Comparison of ENCODE assay signal across 18 cellular contexts in the genomic region with DNA sequence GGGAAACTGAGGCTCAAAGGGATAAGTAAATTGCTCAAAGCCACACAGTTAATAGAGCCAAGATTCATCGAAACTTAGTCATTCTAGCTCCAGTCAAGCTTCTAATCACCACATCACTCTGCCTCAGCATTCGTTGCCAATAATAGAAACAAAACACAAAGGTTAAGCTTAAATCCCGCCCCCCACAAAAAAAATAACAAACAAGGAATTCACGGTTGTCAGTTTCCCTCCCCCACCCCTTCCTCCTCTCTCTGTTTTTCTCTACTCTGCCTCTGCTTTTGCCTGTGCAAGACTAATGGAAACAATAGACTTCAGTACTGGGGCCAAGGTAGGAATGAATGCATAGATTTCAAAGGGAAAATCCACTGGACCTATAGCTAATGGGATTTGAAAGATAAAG.
DNase-seq lines count a peak whose midpoint lies in the region; ATAC-seq, FAIRE-seq and TF ChIP-seq lines count a peak whose summit lies in the region.
"Had no signal": no experiment of that assay in that cellular context is flagged by ENCODE, and none has a peak within 500 bp of the region (broad histone marks: within the 10 kb centered on the region; RNA-seq: fewer than 3 reads in every experiment).

No MANE protein-coding gene starts in this region.

- TF ChIP-seq CTCF in PC-3 (conservative IDR thresholded peaks at IDR 0.05; ENCODE audit: low read depth, low read length) = no peak
- TF ChIP-seq CTCF in endothelial cell of umbilical vein (IDR thresholded peaks at IDR 0.05; ENCODE audit: extremely low read depth in 1 of 2, insufficient read depth in 1 of 2, low read depth in 1 of 2, low read length in 2 of 2) = no peak

- H3K79me2 ChIP-seq in PC-3 (ENCODE audit: low read length) (no peaks in the 10 kb centered on the region), endothelial cell of umbilical vein (ENCODE audit: control insufficient read depth, insufficient read depth, low read length) (no peaks in the 10 kb centered on the region), trophoblast cell (ENCODE audit: control insufficient read depth, insufficient read depth, low read length, poor library complexity) (no peaks in the 10 kb centered on the region)

- H3K9me3 ChIP-seq in PC-3 (ENCODE audit: low read length) (no peaks in the 10 kb centered on the region), endothelial cell of umbilical vein (replicated peaks; ENCODE audit: control insufficient read depth, insufficient read depth, low read length) (no peaks in the 10 kb centered on the region), trophoblast cell (ENCODE audit: insufficient read depth, low read depth, low read length) (no peaks in the 10 kb centered on the region)
- H3K9me3 ChIP-seq: ovary had no signal

- dilution Hi-C loops in endothelial cell of umbilical vein (cut with MboI; ENCODE audit: extremely low pct_ligation_motif_present, low sequenced_read_pairs) = no loop called here

- H4K20me1 ChIP-seq in PC-3 (ENCODE audit: low read length) (no peaks in the 10 kb centered on the region), endothelial cell of umbilical vein (replicated peaks; ENCODE audit: control insufficient read depth, extremely low read depth, insufficient read depth, low read length) (no peaks in the 10 kb centered on the region)

- H3K9ac ChIP-seq in PC-3 (ENCODE audit: low read length) (no peak overlapping the region), endothelial cell of umbilical vein (replicated peaks; ENCODE audit: extremely low read depth, insufficient read depth, low read length) (no peak overlapping the region), trophoblast cell (ENCODE audit: low read length) (no peak overlapping the region)

- no peak overlapping the region for H3K4ac ChIP-seq in trophoblast cell (ENCODE audit: low read depth, low read length)

- H3K18ac ChIP-seq in trophoblast cell (ENCODE audit: low read length) = no peak overlapping the region

- H3K27ac ChIP-seq in PC-3 (ENCODE audit: low read length) = peak overlapping the region; percentile 42
- no peak overlapping the region for H3K27ac ChIP-seq in endothelial cell of umbilical vein (ENCODE audit: insufficient read depth, low read depth, low read length)
- H3K27ac ChIP-seq in trophoblast cell (ENCODE audit: low read depth, low read length) = peak overlapping the region; percentile 84
- H3K27ac ChIP-seq: ovary, SK-N-MC had no signal

- H4K8ac ChIP-seq in trophoblast cell (ENCODE audit: low read depth, low read length) = no peak overlapping the region

- H3K23ac ChIP-seq in trophoblast cell (ENCODE audit: low read length) = no peak overlapping the region

- H3K9me1 ChIP-seq in endothelial cell of umbilical vein (replicated peaks; ENCODE audit: control insufficient read depth, extremely low read depth, insufficient read depth, low read length) = no peaks in the 10 kb centered on the region

- no peak overlapping the region for H2BK120ac ChIP-seq in trophoblast cell (ENCODE audit: insufficient read depth, low read length, poor library complexity)

- peaks cover 12% of the 10 kb centered on the region for H3K79me1 ChIP-seq in trophoblast cell (ENCODE audit: low read length)

- no peaks in the 10 kb centered on the region for H3F3A ChIP-seq in PC-3 (ENCODE audit: low read length, unreplicated experiment)

- BruUV-seq in PC-3 (replicated peaks; lab: Mats Ljungman, UMichigan) (no TSS peak), endothelial cell of umbilical vein (replicated peaks; lab: Mats Ljungman, UMichigan) (no TSS peak)

- H2BK5ac ChIP-seq in trophoblast cell (ENCODE audit: low read depth, low read length, poor library complexity) = no peak overlapping the region

- intact Hi-C loops in PC-3 (cut with micrococcal nuclease) (no loop called here), endothelial cell of umbilical vein (cut with micrococcal nuclease) (no loop called here)

- no peak overlapping the region for H3K14ac ChIP-seq in trophoblast cell (ENCODE audit: low read length)

- no peak overlapping the region for H2AK5ac ChIP-seq in trophoblast cell (ENCODE audit: low read length)

- H4K91ac ChIP-seq in trophoblast cell (ENCODE audit: low read depth, low read length) = no peak overlapping the region

- H2AFZ ChIP-seq in PC-3 (ENCODE audit: low read length) = no peak overlapping the region
- H2AFZ ChIP-seq in endothelial cell of umbilical vein (ENCODE audit: low read depth, low read length) = no peak overlapping the region
- no peak overlapping the region for H2AFZ ChIP-seq in trophoblast cell (ENCODE audit: insufficient read depth, low read length, poor library complexity)

- peak overlapping the region; percentile 39 for H3K4me2 ChIP-seq in PC-3 (ENCODE audit: low read length)
- no peak overlapping the region for H3K4me2 ChIP-seq in endothelial cell of umbilical vein (ENCODE audit: insufficient read depth, low read length)
- no peak overlapping the region for H3K4me2 ChIP-seq in trophoblast cell (ENCODE audit: low read length)

- CTCF ChIA-PET in PC-3 (lab: Charles Lee) = no interaction called here
- CTCF ChIA-PET in endothelial cell of umbilical vein (lab: Charles Lee) = interaction anchor here (0.5 kb wide), 1 partner anchor 274 kb away, joined by 3 read pairs; no protein-coding TSS in a partner anchor

- no peak for FAIRE-seq in endothelial cell of umbilical vein (lab: Jason Lieb, UNC)
- FAIRE-seq: endometrium, GM12878, TTC549 had no signal

- H3K9me2 ChIP-seq in PC-3 (replicated peaks; ENCODE audit: low read length) = no peaks in the 10 kb centered on the region

- ATAC-seq in PC-3 = no peak
- ATAC-seq in GM18870 (IDR thresholded peaks at IDR 0.05; ENCODE audit: unreplicated experiment) = no peak
- no peak for ATAC-seq in GM21381 (IDR thresholded peaks at IDR 0.05; ENCODE audit: unreplicated experiment)
- ATAC-seq: activated CD8-positive, alpha-beta T cell treated with anti-CD3 and anti-CD28 coated beads, Interleukin-2, amount 10 ng/mL, durations not matched to agents 7 days and 5 days; GM12878; stimulated activated naive B cell treated with anti-CD40 and anti-IgM and Interleukin-4, amounts not matched to agents 10 μg/mL and 1 μg/mL and 100 μg/mL, for 72 hours had no signal

- DNase-seq in NCI-H2029 (lab: John Stamatoyannopoulos, UW) (peak; percentile 51), NCI-H2029 treated with DMSO at 0.1 percent for 48 hours (lab: John Stamatoyannopoulos, UW) (no peak), PC-3 (peak; percentile 44), endothelial cell of umbilical vein (ENCODE audit: low read depth, low spot score) (peak; percentile 26), trophoblast cell (peak in 1 of 2 donors; percentile 5), NCI-H2081 (lab: John Stamatoyannopoulos, UW) (no peak)
- DNase-seq: 8988T; activated CD8-positive, alpha-beta T cell treated with anti-CD3 and anti-CD28 coated beads, Interleukin-2, amount 10 ng/mL, durations not matched to agents 7 days and 5 days; C1 segment of cervical spinal cord; NCI-H1048; ovary; stimulated activated naive B cell treated with anti-CD40 and anti-IgM and Interleukin-4, amounts not matched to agents 10 μg/mL and 1 μg/mL and 100 μg/mL, for 72 hours had no signal

- no peak overlapping the region for H4K12ac ChIP-seq in trophoblast cell (ENCODE audit: low read depth, low read length)

- H2BK12ac ChIP-seq in trophoblast cell (ENCODE audit: low read length) = no peak overlapping the region

- H3K4me3 ChIP-seq in PC-3 (ENCODE audit: low read length) (no peak overlapping the region), endothelial cell of umbilical vein (replicated peaks in 1 of 3; ENCODE audit: insufficient read depth in 1 of 3, low read depth in 1 of 3, low read length in 3 of 3) (no peak overlapping the region), trophoblast cell (ENCODE audit: low read depth, low read length) (no peak overlapping the region)
- H3K4me3 ChIP-seq: GM12878, ovary, SK-N-MC had no signal

- no CpG with 5 or more reads among the region's 4 CpGs for WGBS in trophoblast cell (ENCODE audit: extremely low coverage, insufficient coverage, insufficient read length)

- no peak for TF ChIP-seq POLR2A in endothelial cell of umbilical vein (IDR thresholded peaks at IDR 0.05; ENCODE audit: low read depth, low read length)

- H3K4me1 ChIP-seq in PC-3 (ENCODE audit: insufficient read depth, low read length) (peaks cover 6% of the 10 kb centered on the region), endothelial cell of umbilical vein (ENCODE audit: control insufficient read depth, extremely low read depth, insufficient read depth, low read length) (no peaks in the 10 kb centered on the region), trophoblast cell (ENCODE audit: control insufficient read depth in 1 of 2, insufficient read depth in 2 of 2, low read length in 2 of 2) (peaks cover 6 to 9% of the 10 kb centered on the region in 2 experiments)

- no peaks in the 10 kb centered on the region for H3K36me3 ChIP-seq in PC-3 (ENCODE audit: low read depth, low read length)
- H3K36me3 ChIP-seq in endothelial cell of umbilical vein (ENCODE audit: control insufficient read depth in 2 of 2, extremely low read depth in 1 of 2, insufficient read depth in 2 of 2, low read length in 2 of 2) = no peaks in the 10 kb centered on the region
- H3K36me3 ChIP-seq in trophoblast cell (ENCODE audit: control insufficient read depth in 1 of 2, insufficient read depth in 2 of 2, low read length in 2 of 2) = no peaks in the 10 kb centered on the region
- H3K36me3 ChIP-seq: ovary had no signal

- POLR2A ChIA-PET in PC-3 (lab: Charles Lee; ENCODE audit: unreplicated experiment) (no interaction called here), endothelial cell of umbilical vein (lab: Charles Lee) (no interaction called here)

- H3K27me3 ChIP-seq in PC-3 (ENCODE audit: low read length) (0 out of 2 replicates have a peak, but pooled peaks cover 5% of the 10 kb centered on the region), endothelial cell of umbilical vein (ENCODE audit: control insufficient read depth in 2 of 2, insufficient read depth in 2 of 2, low read length in 2 of 2) (no peaks in the 10 kb centered on the region), trophoblast cell (ENCODE audit: insufficient read depth, low read length) (no peaks in the 10 kb centered on the region)
- H3K27me3 ChIP-seq: ovary had no signal

TF ChIP-seq in endothelial cell of umbilical vein, 7 proteins besides CTCF, POLR2A, EP300 and RAD21:
- TF ChIP-seq, protein P1, sequence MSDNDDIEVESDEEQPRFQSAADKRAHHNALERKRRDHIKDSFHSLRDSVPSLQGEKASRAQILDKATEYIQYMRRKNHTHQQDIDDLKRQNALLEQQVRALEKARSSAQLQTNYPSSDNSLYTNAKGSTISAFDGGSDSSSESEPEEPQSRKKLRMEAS (IDR thresholded peaks at IDR 0.05; ENCODE audit: insufficient read depth, insufficient read length) = no peak
- TF ChIP-seq POLR2AphosphoS5 (IDR thresholded peaks at IDR 0.05; ENCODE audit: insufficient read depth, low read depth, low read length) (no peak), GATA2 (IDR thresholded peaks at IDR 0.05; ENCODE audit: insufficient read depth, insufficient read length, low read depth, low read length) (no peak), JUN (IDR thresholded peaks at IDR 0.05; ENCODE audit: borderline replicate concordance, insufficient read depth, insufficient read length, low read depth) (no peak), MYC (IDR thresholded peaks at IDR 0.05; ENCODE audit: low read depth, low read length) (no peak), FOS (IDR thresholded peaks at IDR 0.05; ENCODE audit: borderline replicate concordance, insufficient read depth, low read length) (no peak), EZH2 (IDR thresholded peaks at IDR 0.05; ENCODE audit: borderline replicate concordance, low read depth, low read length, severe bottlenecking) (no peak)

Comparison
In these comparisons a context has a peak if more than half of its experiments do, and no peak if none do; other contexts are left out.
1. DNase-seq: peak in NCI-H2029 (single experiment), PC-3 (single experiment) and endothelial cell of umbilical vein (single experiment); none in NCI-H2029 treated with DMSO at 0.1 percent for 48 hours (single experiment) and NCI-H2081 (0 of 2).